1 cellular context compared by ENCODE assay signal in genomic region chr6:146542881-146543210, GRCh38.
TF ChIP-seq lines count a peak whose summit lies in the region.

No MANE protein-coding gene starts in this region.

TF ChIP-seq in WTC11, 78 proteins besides CTCF, POLR2A, EP300 and RAD21 (continued from another document):
- TF ChIP-seq ZNF532 (CRISPR knock-in tag; IDR thresholded peaks at IDR 0.05; ENCODE audit: borderline replicate concordance) (no peak), ATF2 (CRISPR knock-in tag; IDR thresholded peaks at IDR 0.05; ENCODE audit: borderline replicate concordance, low read depth) (no peak)
